2 cellular contexts compared by ENCODE assay signal in the genomic region with DNA sequence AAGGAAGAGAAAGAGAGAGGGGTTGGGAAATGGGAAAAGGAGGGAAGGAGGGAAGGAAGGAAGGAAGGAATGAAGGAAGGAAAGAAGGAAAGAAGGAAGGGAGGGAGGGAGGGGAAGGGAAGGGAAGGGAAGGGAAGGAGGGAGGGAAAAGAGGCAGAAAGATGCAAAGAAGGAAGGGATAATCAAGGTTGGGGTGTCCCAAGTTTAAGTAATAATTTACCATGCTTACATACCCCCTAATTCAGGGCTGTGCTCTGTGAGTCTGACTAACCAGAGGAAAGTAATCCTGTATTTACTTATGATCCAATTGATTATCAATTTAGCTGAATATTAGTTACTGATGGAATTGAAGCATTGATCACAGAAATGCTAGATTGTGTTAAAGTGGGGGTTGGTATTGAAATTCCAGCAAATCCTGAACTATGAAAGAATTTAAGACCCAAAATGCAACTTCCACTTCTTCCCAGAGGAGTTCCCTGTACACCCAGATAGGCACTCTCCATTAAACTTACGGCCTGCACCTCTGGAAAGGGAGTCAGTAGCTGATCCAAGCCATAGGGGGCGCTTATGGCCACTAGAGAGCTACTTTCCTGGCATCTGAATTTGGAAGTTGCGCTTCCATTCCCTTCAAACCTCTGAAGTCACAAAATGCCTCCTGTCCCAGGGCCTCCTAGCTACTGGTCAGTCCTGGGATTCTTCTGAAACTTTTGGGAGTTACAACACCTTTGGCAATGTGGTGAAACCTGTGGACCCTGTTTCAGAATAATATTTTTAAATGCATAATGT.
TF ChIP-seq lines count a peak whose summit lies in the region.

No MANE protein-coding gene starts in this region.

TF ChIP-seq in SK-N-SH, 30 proteins besides CTCF, POLR2A, EP300 and RAD21 (continued from another document):
- no peak for TF ChIP-seq TAF1 (IDR thresholded peaks at IDR 0.05; ENCODE audit: borderline replicate concordance, low read depth, low read length)
- TF ChIP-seq CHD2 (IDR thresholded peaks at IDR 0.05; ENCODE audit: low read length, partially characterized antibody), result no peak
- no peak for TF ChIP-seq RFX5 (IDR thresholded peaks at IDR 0.05; ENCODE audit: low read length)
- TF ChIP-seq MXI1 (IDR thresholded peaks at IDR 0.05; ENCODE audit: low read depth, low read length), result no peak
- TF ChIP-seq FOXM1 (IDR thresholded peaks at IDR 0.05; ENCODE audit: low read depth), result no peak
- no peak for TF ChIP-seq NFIC (IDR thresholded peaks at IDR 0.05; ENCODE audit: borderline replicate concordance)
- no peak for TF ChIP-seq TEAD4 (IDR thresholded peaks at IDR 0.05; ENCODE audit: borderline replicate concordance, insufficient read depth)

TF ChIP-seq in SK-N-SH treated with all-trans-retinoic acid at 6 μM for 48 hours, 23 proteins besides CTCF, POLR2A, EP300 and RAD21:
- TF ChIP-seq, protein P1, sequence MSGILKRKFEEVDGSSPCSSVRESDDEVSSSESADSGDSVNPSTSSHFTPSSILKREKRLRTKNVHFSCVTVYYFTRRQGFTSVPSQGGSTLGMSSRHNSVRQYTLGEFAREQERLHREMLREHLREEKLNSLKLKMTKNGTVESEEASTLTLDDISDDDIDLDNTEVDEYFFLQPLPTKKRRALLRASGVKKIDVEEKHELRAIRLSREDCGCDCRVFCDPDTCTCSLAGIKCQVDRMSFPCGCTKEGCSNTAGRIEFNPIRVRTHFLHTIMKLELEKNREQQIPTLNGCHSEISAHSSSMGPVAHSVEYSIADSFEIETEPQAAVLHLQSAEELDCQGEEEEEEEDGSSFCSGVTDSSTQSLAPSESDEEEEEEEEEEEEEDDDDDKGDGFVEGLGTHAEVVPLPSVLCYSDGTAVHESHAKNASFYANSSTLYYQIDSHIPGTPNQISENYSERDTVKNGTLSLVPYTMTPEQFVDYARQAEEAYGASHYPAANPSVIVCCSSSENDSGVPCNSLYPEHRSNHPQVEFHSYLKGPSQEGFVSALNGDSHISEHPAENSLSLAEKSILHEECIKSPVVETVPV (CRISPR knock-in tag; IDR thresholded peaks at IDR 0.05), result no peak
- TF ChIP-seq SNAI2 (CRISPR knock-in tag; IDR thresholded peaks at IDR 0.05) (no peak), GLIS3 (CRISPR knock-in tag; IDR thresholded peaks at IDR 0.05) (no peak), ZFP3 (CRISPR knock-in tag; IDR thresholded peaks at IDR 0.05) (no peak), ZNF70 (CRISPR knock-in tag; IDR thresholded peaks at IDR 0.05) (no peak), BACH2 (CRISPR knock-in tag; IDR thresholded peaks at IDR 0.05; ENCODE audit: borderline replicate concordance) (no peak), ARNTL (CRISPR knock-in tag; IDR thresholded peaks at IDR 0.05; ENCODE audit: borderline replicate concordance, low read depth) (no peak)
- TF ChIP-seq, protein P2, sequence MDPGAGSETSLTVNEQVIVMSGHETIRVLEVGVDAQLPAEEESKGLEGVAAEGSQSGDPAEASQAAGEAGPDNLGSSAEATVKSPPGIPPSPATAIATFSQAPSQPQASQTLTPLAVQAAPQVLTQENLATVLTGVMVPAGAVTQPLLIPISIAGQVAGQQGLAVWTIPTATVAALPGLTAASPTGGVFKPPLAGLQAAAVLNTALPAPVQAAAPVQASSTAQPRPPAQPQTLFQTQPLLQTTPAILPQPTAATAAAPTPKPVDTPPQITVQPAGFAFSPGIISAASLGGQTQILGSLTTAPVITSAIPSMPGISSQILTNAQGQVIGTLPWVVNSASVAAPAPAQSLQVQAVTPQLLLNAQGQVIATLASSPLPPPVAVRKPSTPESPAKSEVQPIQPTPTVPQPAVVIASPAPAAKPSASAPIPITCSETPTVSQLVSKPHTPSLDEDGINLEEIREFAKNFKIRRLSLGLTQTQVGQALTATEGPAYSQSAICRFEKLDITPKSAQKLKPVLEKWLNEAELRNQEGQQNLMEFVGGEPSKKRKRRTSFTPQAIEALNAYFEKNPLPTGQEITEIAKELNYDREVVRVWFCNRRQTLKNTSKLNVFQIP (CRISPR knock-in tag; IDR thresholded peaks at IDR 0.05; ENCODE audit: borderline replicate concordance, low read depth), result no peak
- TF ChIP-seq, protein P3, sequence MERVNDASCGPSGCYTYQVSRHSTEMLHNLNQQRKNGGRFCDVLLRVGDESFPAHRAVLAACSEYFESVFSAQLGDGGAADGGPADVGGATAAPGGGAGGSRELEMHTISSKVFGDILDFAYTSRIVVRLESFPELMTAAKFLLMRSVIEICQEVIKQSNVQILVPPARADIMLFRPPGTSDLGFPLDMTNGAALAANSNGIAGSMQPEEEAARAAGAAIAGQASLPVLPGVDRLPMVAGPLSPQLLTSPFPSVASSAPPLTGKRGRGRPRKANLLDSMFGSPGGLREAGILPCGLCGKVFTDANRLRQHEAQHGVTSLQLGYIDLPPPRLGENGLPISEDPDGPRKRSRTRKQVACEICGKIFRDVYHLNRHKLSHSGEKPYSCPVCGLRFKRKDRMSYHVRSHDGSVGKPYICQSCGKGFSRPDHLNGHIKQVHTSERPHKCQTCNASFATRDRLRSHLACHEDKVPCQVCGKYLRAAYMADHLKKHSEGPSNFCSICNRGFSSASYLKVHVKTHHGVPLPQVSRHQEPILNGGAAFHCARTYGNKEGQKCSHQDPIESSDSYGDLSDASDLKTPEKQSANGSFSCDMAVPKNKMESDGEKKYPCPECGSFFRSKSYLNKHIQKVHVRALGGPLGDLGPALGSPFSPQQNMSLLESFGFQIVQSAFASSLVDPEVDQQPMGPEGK (CRISPR knock-in tag; IDR thresholded peaks at IDR 0.05; ENCODE audit: borderline replicate concordance), result no peak
- TF ChIP-seq, protein P4, sequence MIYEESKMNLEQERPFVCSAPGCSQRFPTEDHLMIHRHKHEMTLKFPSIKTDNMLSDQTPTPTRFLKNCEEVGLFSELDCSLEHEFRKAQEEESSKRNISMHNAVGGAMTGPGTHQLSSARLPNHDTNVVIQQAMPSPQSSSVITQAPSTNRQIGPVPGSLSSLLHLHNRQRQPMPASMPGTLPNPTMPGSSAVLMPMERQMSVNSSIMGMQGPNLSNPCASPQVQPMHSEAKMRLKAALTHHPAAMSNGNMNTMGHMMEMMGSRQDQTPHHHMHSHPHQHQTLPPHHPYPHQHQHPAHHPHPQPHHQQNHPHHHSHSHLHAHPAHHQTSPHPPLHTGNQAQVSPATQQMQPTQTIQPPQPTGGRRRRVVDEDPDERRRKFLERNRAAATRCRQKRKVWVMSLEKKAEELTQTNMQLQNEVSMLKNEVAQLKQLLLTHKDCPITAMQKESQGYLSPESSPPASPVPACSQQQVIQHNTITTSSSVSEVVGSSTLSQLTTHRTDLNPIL (CRISPR knock-in tag; IDR thresholded peaks at IDR 0.05; ENCODE audit: low read depth), result no peak
